In the genomic region with DNA sequence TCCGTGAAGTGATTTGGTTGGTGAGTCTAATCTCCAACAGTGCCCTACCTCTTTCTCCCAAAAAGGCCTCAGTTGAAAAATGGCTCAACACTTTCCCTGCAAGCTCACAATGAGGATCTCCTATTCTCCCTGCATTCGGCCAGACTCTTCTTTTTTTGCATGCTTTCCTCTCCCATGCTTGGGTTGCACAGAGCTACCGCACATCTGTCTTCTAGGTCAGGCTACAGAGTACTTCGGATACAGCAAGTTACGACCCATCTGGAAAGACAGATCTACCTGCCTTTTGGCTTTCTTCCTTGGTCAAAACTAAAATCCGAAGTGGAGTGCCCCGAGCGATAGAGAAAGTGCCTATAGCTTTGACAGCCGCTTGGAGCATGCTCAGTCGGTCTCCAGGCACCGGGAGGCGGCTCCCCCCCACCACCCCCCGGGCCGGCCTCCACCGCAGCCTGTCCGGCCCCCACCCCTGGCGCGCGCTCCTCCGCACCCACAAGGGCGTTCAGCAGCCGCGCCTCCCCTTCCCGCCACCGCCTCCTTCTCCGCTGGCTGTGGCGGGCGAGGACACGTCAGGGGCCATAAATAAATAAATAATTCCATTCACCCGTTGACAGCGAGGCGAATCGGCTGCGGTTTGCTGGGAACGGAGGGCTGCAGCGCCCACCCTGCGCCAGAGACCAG, we compare ENCODE assay signal across 8 cellular contexts. TPM values are rescaled to one million over a fixed set of nuclear protein-coding genes. Genes with fewer than 3 reads are reported as not detected.
DNase-seq lines count a peak whose midpoint lies in the region; ATAC-seq and TF ChIP-seq lines count a peak whose summit lies in the region.

Gene SLC16A7, plus strand, starts transcription at position 473 of the 675 bp plus-strand sequence. CDS start 108,773 bp downstream, outside the sequence.

- peak within 1 kb of the TSS; percentile 100 for H3K27ac ChIP-seq in thoracic aorta

- intact Hi-C loops in head of caudate nucleus (cut with DNase I), result loop anchor here (5.0 kb wide), 1 partner anchor 187 kb away; no protein-coding TSS in a partner anchor

- peak; percentile 96 for DNase-seq in NCI-H1092 treated with DMSO at 0.1 percent for 48 hours (lab: John Stamatoyannopoulos, UW)
- peak; percentile 31 for DNase-seq in SKM-1 treated with dmso at 0.1 percent for 144 hours (lab: John Stamatoyannopoulos, UW; ENCODE audit: unreplicated experiment)
- peak; percentile 61 to 95 (median 86) for DNase-seq in head of caudate nucleus
- DNase-seq in osteocyte (ENCODE audit: extremely low spot score, unreplicated experiment), result peak; percentile 94
- DNase-seq in thoracic aorta (ENCODE audit: low spot score), result peak; percentile 81

- H3K27ac Mint-ChIP-seq in activated naive CD8-positive, alpha-beta T cell, result peak within 1 kb of the TSS; percentile 100
- peak within 1 kb of the TSS; percentile 96 for H3K27ac Mint-ChIP-seq in osteocyte (ENCODE audit: unreplicated experiment)

- no peaks in the 10 kb centered on the region for H3K9me3 ChIP-seq in thoracic aorta

- peak; percentile 61 for ATAC-seq in HG02571 (IDR thresholded peaks at IDR 0.05; ENCODE audit: unreplicated experiment)
- ATAC-seq in thoracic aorta (ENCODE audit: insufficient number of reproducible peaks, low FRiP score, low read depth), result peak; percentile 22

- H3K27me3 Mint-ChIP-seq in activated naive CD8-positive, alpha-beta T cell, result no peaks in the 10 kb centered on the region
- H3K27me3 Mint-ChIP-seq in osteocyte (ENCODE audit: unreplicated experiment), result no peaks in the 10 kb centered on the region

- peaks cover 17 to 27% of the 10 kb centered on the region in 2 donors for H3K4me1 ChIP-seq in thoracic aorta (ENCODE audit: control insufficient read depth in 1 of 2, low read depth in 2 of 2)

- peak within 1 kb of the TSS; percentile 99 for H3K4me3 ChIP-seq in GM08714 (ENCODE audit: low read length)
- H3K4me3 ChIP-seq in thoracic aorta, result peak within 1 kb of the TSS; percentile 92

- peaks cover 12% of the 10 kb centered on the region for H3K36me3 Mint-ChIP-seq in activated naive CD8-positive, alpha-beta T cell
- no peaks in the 10 kb centered on the region for H3K36me3 Mint-ChIP-seq in osteocyte (ENCODE audit: unreplicated experiment)

- TF ChIP-seq CTCF in osteocyte (IDR thresholded peaks at IDR 0.05), result peak; percentile 38
- no peak for TF ChIP-seq CTCF in thoracic aorta (IDR thresholded peaks at IDR 0.05)

- H3K4me1 Mint-ChIP-seq in activated naive CD8-positive, alpha-beta T cell (ENCODE audit: low read depth), result peaks cover 50% of the 10 kb centered on the region
- peaks cover 31% of the 10 kb centered on the region for H3K4me1 Mint-ChIP-seq in osteocyte (ENCODE audit: unreplicated experiment)

- no peaks in the 10 kb centered on the region for H3K36me3 ChIP-seq in thoracic aorta

- peak within 1 kb of the TSS; percentile 92 for H3K4me3 Mint-ChIP-seq in activated naive CD8-positive, alpha-beta T cell
- peak within 1 kb of the TSS; percentile 85 for H3K4me3 Mint-ChIP-seq in osteocyte (ENCODE audit: unreplicated experiment)

- H3K9me3 Mint-ChIP-seq in activated naive CD8-positive, alpha-beta T cell (ENCODE audit: low read depth), result no peaks in the 10 kb centered on the region
- H3K9me3 Mint-ChIP-seq in osteocyte (ENCODE audit: unreplicated experiment), result no peaks in the 10 kb centered on the region

- H3K27me3 ChIP-seq in thoracic aorta (replicated peaks; ENCODE audit: insufficient read depth), result no peaks in the 10 kb centered on the region

RNA-seq across cellular contexts. Expression of gene SLC16A7, which starts in this region (rescaled TPM):
- total RNA-seq in osteocyte (30.4 and 32.6 TPM in 2 replicates), thoracic aorta (100 to 1,000 TPM in 1 of 2 donors, 10 to 100 TPM in 1; 44.9 to 175 TPM)

Comparison
In these comparisons a context has a peak if more than half of its experiments do, and no peak if none do; other contexts are left out.
1. Peak in every context shown above with its lines: DNase-seq, ATAC-seq, H3K4me3 ChIP-seq and H3K27ac ChIP-seq.
2. DNase-seq: peak in every context shown above with its lines; median percentile 96 in NCI-H1092 treated with DMSO at 0.1 percent for 48 hours; 94 in osteocyte; 86 in head of caudate nucleus; 81 in thoracic aorta; 31 in SKM-1 treated with dmso at 0.1 percent for 144 hours.